8 cellular contexts compared by ENCODE assay signal in the genomic region with DNA sequence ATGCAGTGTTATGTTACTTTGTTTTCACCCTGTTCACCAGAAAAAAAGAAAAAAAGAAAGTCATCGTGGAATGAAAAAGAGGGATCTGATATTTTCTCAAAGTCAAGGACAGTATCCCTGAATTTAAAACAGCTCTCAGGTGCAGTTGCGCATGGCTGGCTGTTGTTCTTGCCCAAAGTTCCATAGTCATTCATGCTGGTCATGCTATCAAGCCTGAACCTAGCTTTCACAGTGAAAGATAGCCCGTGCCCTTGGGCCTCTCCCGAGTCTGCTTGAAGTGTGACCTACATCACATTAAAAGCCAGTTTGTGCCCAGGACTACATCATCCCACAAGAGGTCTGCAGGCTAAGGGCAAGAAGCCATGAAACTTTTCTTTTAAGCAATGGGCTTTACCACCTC.
"Had no signal": no experiment of that assay in that cellular context is flagged by ENCODE, and none has a peak within 500 bp of the region (broad histone marks: within the 10 kb centered on the region; RNA-seq: fewer than 3 reads in every experiment).

No MANE protein-coding gene starts in this region.

- H3K4me3 Mint-ChIP-seq: H9 had no signal

- H3K4me2 ChIP-seq: KMS-11 had no signal

- ATAC-seq: K562 had no signal

- FAIRE-seq: HTR-8/SVneo, K562 had no signal

- H3K4me1 Mint-ChIP-seq: H9 had no signal

- H3K27ac Mint-ChIP-seq: H9 had no signal

- H3K4me3 ChIP-seq: GM23248, K562 had no signal

- DNase-seq: GM23248, GOT3, H9, HCEC 1CT, IMR-90 had no signal

- H3K27ac ChIP-seq: GM23248, KMS-11 had no signal
